Comparison of ENCODE assay signal across 25 cellular contexts in genomic region chr6:109713097-109713496, GRCh38. TPM values are rescaled to one million over a fixed set of nuclear protein-coding genes. Genes with fewer than 3 reads are reported as not detected.
DNase-seq lines count a peak whose midpoint lies in the region; ATAC-seq, FAIRE-seq and TF ChIP-seq lines count a peak whose summit lies in the region.
"Had no signal": no experiment of that assay in that cellular context is flagged by ENCODE, and none has a peak within 500 bp of the region (broad histone marks: within the 10 kb centered on the region; RNA-seq: fewer than 3 reads in every experiment).

No MANE protein-coding gene starts in this region.

- H3K9me2 ChIP-seq in HCT116 (ENCODE audit: insufficient read depth) = no peaks in the 10 kb centered on the region

- TF ChIP-seq RAD21 in HCT116 (IDR thresholded peaks at IDR 0.05; ENCODE audit: low read depth) = no peak

- ATAC-seq in activated CD8-positive, alpha-beta T cell treated with anti-CD3 and anti-CD28 coated beads for 36 hours = peak; percentile 51
- ATAC-seq in activated CD8-positive, alpha-beta T cell treated with anti-CD3 and anti-CD28 coated beads, Interleukin-2, amount 10 ng/mL, durations not matched to agents 7 days and 5 days = no peak
- ATAC-seq in HCT116 (no peak), HG03045 (IDR thresholded peaks at IDR 0.05; ENCODE audit: unreplicated experiment) (no peak), HG03139 (IDR thresholded peaks at IDR 0.05; ENCODE audit: unreplicated experiment) (no peak), HG03025 (IDR thresholded peaks at IDR 0.05; ENCODE audit: low FRiP score, unreplicated experiment) (no peak)
- ATAC-seq: A549, left lobe of liver, sciatic nerve had no signal

- no peak for TF ChIP-seq CTCF in activated CD8-positive, alpha-beta T cell treated with anti-CD3 and anti-CD28 coated beads for 36 hours (IDR thresholded peaks at IDR 0.05)
- TF ChIP-seq CTCF in HCT116 (IDR thresholded peaks at IDR 0.05 in 2 of 3, conservative IDR thresholded peaks at IDR 0.05 in 1 of 3; ENCODE audit: borderline replicate concordance in 1 of 3, insufficient read depth in 1 of 3, low read depth in 2 of 3, low read length in 2 of 3) = no peak
- no peak for TF ChIP-seq CTCF in bronchial epithelial cell (IDR thresholded peaks at IDR 0.05; ENCODE audit: insufficient read depth, low read length, severe bottlenecking)

- no peak overlapping the region for H3K4me3 Mint-ChIP-seq in activated CD8-positive, alpha-beta T cell treated with anti-CD3 and anti-CD28 coated beads for 36 hours
- no peak overlapping the region for H3K4me3 Mint-ChIP-seq in activated CD8-positive, alpha-beta T cell treated with anti-CD3 and anti-CD28 coated beads, Interleukin-2, amount 10 ng/mL, durations not matched to agents 7 days and 5 days
- H3K4me3 Mint-ChIP-seq: activated T-helper 1 cell treated with anti-CD3 and anti-CD28 coated beads, Interleukin-12 subunit alpha, Interleukin-12 subunit beta, Interleukin-2, Interleukin-4 antibody, amounts not matched to agents 30 ng/mL and 10 ng/mL and 1 ng/mL, durations not matched to agents 14 hours and 24 hours and 36 hours; HFFc6; mesothelial cell of epicardium; nephron had no signal

- no peak overlapping the region for H3K27ac ChIP-seq in HCT116 (ENCODE audit: low read depth, low read length)
- H3K27ac ChIP-seq: A549, adrenal gland, BLaER1, SJCRH30, uterus had no signal

- peak; percentile 32 for FAIRE-seq in bronchial epithelial cell (lab: Jason Lieb, UNC)
- FAIRE-seq: A549, endometrium had no signal

- BruUV-seq in HCT116 (replicated peaks; lab: Mats Ljungman, UMichigan) = no TSS peak

- no peak overlapping the region for H3K4me2 ChIP-seq in HCT116 (ENCODE audit: low read length)
- H3K4me2 ChIP-seq: A549, BLaER1 had no signal

- H3K36me3 ChIP-seq in HCT116 (ENCODE audit: control insufficient read depth in 1 of 2, insufficient read depth in 2 of 2, low read length in 2 of 2) = no peaks in the 10 kb centered on the region
- no peaks in the 10 kb centered on the region for H3K36me3 ChIP-seq in bronchial epithelial cell (ENCODE audit: control insufficient read depth, insufficient read depth, low read length)
- H3K36me3 ChIP-seq: adrenal gland, SJCRH30, uterus had no signal

- RAD21 ChIA-PET in HCT116 (lab: Charles Lee; ENCODE audit: low non-redundant PET in 1 of 2, low total read pairs in 2 of 2, uncharacterized antibody in 2 of 2, unreplicated experiment in 2 of 2) = no interaction called here

- H3K27me3 ChIP-seq in HCT116 (ENCODE audit: insufficient read depth, low read length) (no peaks in the 10 kb centered on the region), bronchial epithelial cell (ENCODE audit: control insufficient read depth, insufficient read depth, low read length) (no peaks in the 10 kb centered on the region)
- H3K27me3 ChIP-seq: adrenal gland, BLaER1, SJCRH30, uterus had no signal

- no peaks in the 10 kb centered on the region for H3K9me3 ChIP-seq in HCT116 (ENCODE audit: control insufficient read depth in 1 of 2, insufficient read depth in 1 of 2, low read depth in 1 of 2, low read length in 2 of 2)
- H3K9me3 ChIP-seq: A549, adrenal gland, SJCRH30, uterus had no signal

- H3K4me3 ChIP-seq in HCT116 (replicated peaks in 1 of 2; ENCODE audit: low read depth in 1 of 2, low read length in 2 of 2) (no peak overlapping the region), bronchial epithelial cell (ENCODE audit: low read depth, low read length) (no peak overlapping the region)
- H3K4me3 ChIP-seq: A549, adrenal gland, BLaER1, SJCRH30, uterus had no signal

- TF ChIP-seq POLR2A in HCT116 (IDR thresholded peaks at IDR 0.05; ENCODE audit: borderline replicate concordance, extremely low read depth, insufficient read depth, insufficient read length) = no peak

- H3K4me1 Mint-ChIP-seq in activated CD8-positive, alpha-beta T cell treated with anti-CD3 and anti-CD28 coated beads for 36 hours (ENCODE audit: low read depth) = peaks cover 11% of the 10 kb centered on the region
- H3K4me1 Mint-ChIP-seq in activated CD8-positive, alpha-beta T cell treated with anti-CD3 and anti-CD28 coated beads, Interleukin-2, amount 10 ng/mL, durations not matched to agents 7 days and 5 days (ENCODE audit: low read depth) = no peaks in the 10 kb centered on the region
- H3K4me1 Mint-ChIP-seq: nephron had no signal

- no peaks in the 10 kb centered on the region for H4K20me1 ChIP-seq in HCT116 (ENCODE audit: insufficient read depth)
- H4K20me1 ChIP-seq: BLaER1 had no signal

- H3K27ac Mint-ChIP-seq in activated CD8-positive, alpha-beta T cell treated with anti-CD3 and anti-CD28 coated beads for 36 hours = no peak overlapping the region
- no peak overlapping the region for H3K27ac Mint-ChIP-seq in activated CD8-positive, alpha-beta T cell treated with anti-CD3 and anti-CD28 coated beads, Interleukin-2, amount 10 ng/mL, durations not matched to agents 7 days and 5 days
- H3K27ac Mint-ChIP-seq: activated T-helper 1 cell treated with anti-CD3 and anti-CD28 coated beads, Interleukin-12 subunit alpha, Interleukin-12 subunit beta, Interleukin-2, Interleukin-4 antibody, amounts not matched to agents 30 ng/mL and 10 ng/mL and 1 ng/mL, durations not matched to agents 14 hours and 24 hours and 36 hours; HFFc6; mesothelial cell of epicardium; nephron had no signal

- CTCF ChIA-PET in activated CD8-positive, alpha-beta T cell treated with anti-CD3 and anti-CD28 coated beads for 36 hours (lab: Charles Lee) = interaction anchor here (5.4 kb wide), 1 partner anchor 327 kb away, joined by 29 read pairs; no protein-coding TSS in a partner anchor
- CTCF ChIA-PET in activated CD8-positive, alpha-beta T cell treated with anti-CD3 and anti-CD28 coated beads, Interleukin-2, amount 10 ng/mL, durations not matched to agents 7 days and 5 days (lab: Charles Lee) = interaction anchor here (5.4 kb wide), 1 partner anchor 326 kb away, joined by 42 read pairs; no protein-coding TSS in a partner anchor
- CTCF ChIA-PET in HCT116 (lab: Charles Lee) = interaction anchor here (1.6 kb wide), 1 partner anchor 326 kb away, joined by 7 read pairs; no protein-coding TSS in a partner anchor

- H2AFZ ChIP-seq in HCT116 (ENCODE audit: low read depth, low read length, poor library complexity, severe bottlenecking) = no peak overlapping the region

- H3K4me1 ChIP-seq in HCT116 (ENCODE audit: control insufficient read depth in 1 of 2, insufficient read depth in 2 of 2, low read length in 2 of 2) = peaks cover 0 to 5% of the 10 kb centered on the region in 2 experiments; a peak in 1 of 4 replicates
- H3K4me1 ChIP-seq: A549, SJCRH30, uterus had no signal

- H3K36me3 Mint-ChIP-seq in activated CD8-positive, alpha-beta T cell treated with anti-CD3 and anti-CD28 coated beads for 36 hours (ENCODE audit: low read depth) = peaks cover 15% of the 10 kb centered on the region
- peaks cover 4% of the 10 kb centered on the region for H3K36me3 Mint-ChIP-seq in activated CD8-positive, alpha-beta T cell treated with anti-CD3 and anti-CD28 coated beads, Interleukin-2, amount 10 ng/mL, durations not matched to agents 7 days and 5 days (ENCODE audit: low read depth)

- H3K9ac ChIP-seq in HCT116 (ENCODE audit: low read length) = no peak overlapping the region
- H3K9ac ChIP-seq: BLaER1 had no signal

- intact Hi-C loops in activated CD8-positive, alpha-beta T cell treated with anti-CD3 and anti-CD28 coated beads for 36 hours (cut with micrococcal nuclease) = no loop called here
- intact Hi-C loops in HCT116 (cut with micrococcal nuclease) = no loop called here

- peak; percentile 55 for DNase-seq in activated CD8-positive, alpha-beta T cell treated with anti-CD3 and anti-CD28 coated beads for 36 hours
- DNase-seq in activated CD8-positive, alpha-beta T cell treated with anti-CD3 and anti-CD28 coated beads, Interleukin-2, amount 10 ng/mL, durations not matched to agents 7 days and 5 days = no peak
- DNase-seq in HCT116 (ENCODE audit: low read depth, low spot score) = no peak
- DNase-seq in bronchial epithelial cell (ENCODE audit: low read depth) = peak; percentile 71
- DNase-seq in stimulated activated CD4-positive, alpha-beta T cell treated with anti-CD3 and anti-CD28 coated beads, Interleukin-2, amount 100 ng/mL, for 4 hours (ENCODE audit: low read depth) = peak; percentile 3
- DNase-seq: activated CD8-positive, alpha-beta memory T cell treated with anti-CD3 and anti-CD28 coated beads for 24 hours; adrenal gland; HFFc6; NCI-H146; NCI-H2171; NCI-H774; OCI-M1; SJCRH30; uterus had no signal

- peaks cover 10% of the 10 kb centered on the region for H3K9me3 Mint-ChIP-seq in activated CD8-positive, alpha-beta T cell treated with anti-CD3 and anti-CD28 coated beads for 36 hours
- no peaks in the 10 kb centered on the region for H3K9me3 Mint-ChIP-seq in activated CD8-positive, alpha-beta T cell treated with anti-CD3 and anti-CD28 coated beads, Interleukin-2, amount 10 ng/mL, durations not matched to agents 7 days and 5 days (ENCODE audit: insufficient read depth)

- POLR2A ChIA-PET in activated CD8-positive, alpha-beta T cell treated with anti-CD3 and anti-CD28 coated beads for 36 hours (lab: Charles Lee) = no interaction called here
- POLR2A ChIA-PET in activated CD8-positive, alpha-beta T cell treated with anti-CD3 and anti-CD28 coated beads, Interleukin-2, amount 10 ng/mL, durations not matched to agents 7 days and 5 days (lab: Charles Lee) = no interaction called here
- POLR2A ChIA-PET in HCT116 (lab: Charles Lee) = no interaction called here

- no peaks in the 10 kb centered on the region for H3K27me3 Mint-ChIP-seq in activated CD8-positive, alpha-beta T cell treated with anti-CD3 and anti-CD28 coated beads for 36 hours
- H3K27me3 Mint-ChIP-seq in activated CD8-positive, alpha-beta T cell treated with anti-CD3 and anti-CD28 coated beads, Interleukin-2, amount 10 ng/mL, durations not matched to agents 7 days and 5 days (ENCODE audit: low read depth) = no peaks in the 10 kb centered on the region

- H3K79me2 ChIP-seq in HCT116 (ENCODE audit: insufficient read depth, low read length) = no peaks in the 10 kb centered on the region

TF ChIP-seq in HCT116, 20 proteins besides CTCF, POLR2A, EP300 and RAD21 (continues in another document):
- 0 out of 2 replicates have a peak, but pooled peaks have one; percentile 24 for TF ChIP-seq EGR1 (IDR thresholded peaks at IDR 0.05; ENCODE audit: low read depth)

RNA-seq across cellular contexts. Expression of gene FIG4, which starts 22.0 kb away (rescaled TPM):
- 10 to 100 TPM; 13.1 to 14.3 TPM for total RNA-seq in activated CD8-positive, alpha-beta T cell treated with anti-CD3 and anti-CD28 coated beads for 36 hours
- 10 to 100 TPM in 1 of 2 experiments, 1 to 10 TPM in 1; 9.5 to 10.8 TPM for total RNA-seq in activated CD8-positive, alpha-beta T cell treated with anti-CD3 and anti-CD28 coated beads, Interleukin-2, amount 10 ng/mL, durations not matched to agents 7 days and 5 days
- 15.7 TPM for total RNA-seq in HCT116 (2021; ENCODE audit: unreplicated experiment)
- polyA plus RNA-seq in HCT116 (2012) = 8.6 and 12.2 TPM in 2 replicates
- total RNA-seq in bronchial epithelial cell = 14.7 and 17.2 TPM in 2 replicates

RNA-seq across cellular contexts. Expression of gene AK9, which starts 22.1 kb away (rescaled TPM):
- 1 to 10 TPM; 3.0 to 3.5 TPM for total RNA-seq in activated CD8-positive, alpha-beta T cell treated with anti-CD3 and anti-CD28 coated beads for 36 hours
- 1 to 10 TPM; 2.9 to 3.1 TPM for total RNA-seq in activated CD8-positive, alpha-beta T cell treated with anti-CD3 and anti-CD28 coated beads, Interleukin-2, amount 10 ng/mL, durations not matched to agents 7 days and 5 days
- total RNA-seq in HCT116 (2021; ENCODE audit: unreplicated experiment) = 3.5 TPM
- 0.74 and 1.5 TPM in 2 replicates for polyA plus RNA-seq in HCT116 (2012)
- 3.2 and 4.2 TPM in 2 replicates for total RNA-seq in bronchial epithelial cell

Comparison
In these comparisons a context has a peak if more than half of its experiments do, and no peak if none do; other contexts are left out.
1. DNase-seq: peak in activated CD8-positive, alpha-beta T cell treated with anti-CD3 and anti-CD28 coated beads for 36 hours (single experiment), bronchial epithelial cell (single experiment) and stimulated activated CD4-positive, alpha-beta T cell treated with anti-CD3 and anti-CD28 coated beads, Interleukin-2, amount 100 ng/mL, for 4 hours (single experiment); none in activated CD8-positive, alpha-beta T cell treated with anti-CD3 and anti-CD28 coated beads, Interleukin-2, amount 10 ng/mL, durations not matched to agents 7 days and 5 days (single experiment) and HCT116 (single experiment).